Comparison of ENCODE assay signal across 9 cellular contexts in genomic region chrX:134821370-134821769, GRCh38. TPM values are rescaled to one million over a fixed set of nuclear protein-coding genes. Genes with fewer than 3 reads are reported as not detected.
DNase-seq lines count a peak whose midpoint lies in the region; ATAC-seq, FAIRE-seq and TF ChIP-seq lines count a peak whose summit lies in the region.
"Had no signal": no experiment of that assay in that cellular context is flagged by ENCODE, and none has a peak within 500 bp of the region (broad histone marks: within the 10 kb centered on the region; RNA-seq: fewer than 3 reads in every experiment).

No MANE protein-coding gene starts in this region.

- TF ChIP-seq POLR2A in H54 (IDR thresholded peaks at IDR 0.05; ENCODE audit: low read depth, low read length) = no peak

- CTCF ChIA-PET in activated CD4-positive, alpha-beta T cell treated with anti-CD3 and anti-CD28 coated beads, Interleukin-2, amount 10 ng/mL, durations not matched to agents 7 days and 5 days (lab: Charles Lee) = no interaction called here

- DNase-seq in H54 (ENCODE audit: insufficient read length, low spot score) (no peak), iris pigment epithelial cell (ENCODE audit: low read depth) (peak; percentile 31), GM19240 (ENCODE audit: insufficient read length, low spot score) (no peak)
- DNase-seq in activated CD4-positive, alpha-beta T cell treated with anti-CD3 and anti-CD28 coated beads, Interleukin-2, amount 10 ng/mL, durations not matched to agents 7 days and 5 days = no peak
- DNase-seq: SK-N-SH had no signal

- POLR2A ChIA-PET in activated CD4-positive, alpha-beta T cell treated with anti-CD3 and anti-CD28 coated beads, Interleukin-2, amount 10 ng/mL, durations not matched to agents 7 days and 5 days (lab: Charles Lee) = no interaction called here

- H2AFZ ChIP-seq in ACC112 (ENCODE audit: low read length, unreplicated experiment) = no peak overlapping the region

- H3K9me3 Mint-ChIP-seq in brain = peaks cover 0 to 4% (median 0%) of the 10 kb centered on the region in 5 experiments
- H3K9me3 Mint-ChIP-seq in activated CD4-positive, alpha-beta T cell treated with anti-CD3 and anti-CD28 coated beads, Interleukin-2, amount 10 ng/mL, durations not matched to agents 7 days and 5 days = no peaks in the 10 kb centered on the region

- H3K36me3 Mint-ChIP-seq in brain = no peaks in the 10 kb centered on the region
- peaks cover 13% of the 10 kb centered on the region for H3K36me3 Mint-ChIP-seq in activated CD4-positive, alpha-beta T cell treated with anti-CD3 and anti-CD28 coated beads, Interleukin-2, amount 10 ng/mL, durations not matched to agents 7 days and 5 days (ENCODE audit: low read depth)

- no peaks in the 10 kb centered on the region for H3K79me2 ChIP-seq in ACC112 (ENCODE audit: control insufficient read depth, insufficient read depth, low read length, unreplicated experiment)

- FAIRE-seq in H54 (lab: Jason Lieb, UNC) = peak; percentile 30

- H3K27me3 Mint-ChIP-seq in brain = no peaks in the 10 kb centered on the region
- H3K27me3 Mint-ChIP-seq in activated CD4-positive, alpha-beta T cell treated with anti-CD3 and anti-CD28 coated beads, Interleukin-2, amount 10 ng/mL, durations not matched to agents 7 days and 5 days = no peaks in the 10 kb centered on the region

- no peaks in the 10 kb centered on the region for H3K27me3 ChIP-seq in ACC112 (ENCODE audit: insufficient read depth, low read length)

- no peaks in the 10 kb centered on the region for H3K36me3 ChIP-seq in ACC112 (ENCODE audit: insufficient read depth, low read length)

- TF ChIP-seq CTCF in brain (conservative IDR thresholded peaks at IDR 0.05) = no peak

- ATAC-seq in GM18517 (IDR thresholded peaks at IDR 0.05; ENCODE audit: unreplicated experiment) (no peak), HG03460 (IDR thresholded peaks at IDR 0.05; ENCODE audit: unreplicated experiment) (no peak)

- peaks cover 12% of the 10 kb centered on the region for H3K4me1 ChIP-seq in ACC112 (ENCODE audit: control insufficient read depth, insufficient read depth, low read length, unreplicated experiment)

- peak overlapping the region in 3 of 5 experiments; percentile 25 to 68 (median 25) for H3K27ac Mint-ChIP-seq in brain
- no peak overlapping the region for H3K27ac Mint-ChIP-seq in activated CD4-positive, alpha-beta T cell treated with anti-CD3 and anti-CD28 coated beads, Interleukin-2, amount 10 ng/mL, durations not matched to agents 7 days and 5 days

- peak overlapping the region; percentile 69 for H3K27ac ChIP-seq in ACC112 (ENCODE audit: low read depth, low read length)

- H3K4me3 Mint-ChIP-seq in brain = no peak overlapping the region
- no peak overlapping the region for H3K4me3 Mint-ChIP-seq in activated CD4-positive, alpha-beta T cell treated with anti-CD3 and anti-CD28 coated beads, Interleukin-2, amount 10 ng/mL, durations not matched to agents 7 days and 5 days

- H3K4me1 Mint-ChIP-seq in brain = no peaks in the 10 kb centered on the region
- H3K4me1 Mint-ChIP-seq in activated CD4-positive, alpha-beta T cell treated with anti-CD3 and anti-CD28 coated beads, Interleukin-2, amount 10 ng/mL, durations not matched to agents 7 days and 5 days = peaks cover 17% of the 10 kb centered on the region

- H3K4me3 ChIP-seq in ACC112 (ENCODE audit: low read depth, low read length) = no peak overlapping the region

RNA-seq across cellular contexts. Expression of gene PABIR2, which starts 24.4 kb away (rescaled TPM):
- 33.1 TPM for polyA plus RNA-seq in brain (ENCODE audit: insufficient read depth, low read depth, low replicate concordance)
- 10 to 100 TPM; 58.8 to 60.2 TPM for total RNA-seq in activated CD4-positive, alpha-beta T cell treated with anti-CD3 and anti-CD28 coated beads, Interleukin-2, amount 10 ng/mL, durations not matched to agents 7 days and 5 days
